In the genomic region with DNA sequence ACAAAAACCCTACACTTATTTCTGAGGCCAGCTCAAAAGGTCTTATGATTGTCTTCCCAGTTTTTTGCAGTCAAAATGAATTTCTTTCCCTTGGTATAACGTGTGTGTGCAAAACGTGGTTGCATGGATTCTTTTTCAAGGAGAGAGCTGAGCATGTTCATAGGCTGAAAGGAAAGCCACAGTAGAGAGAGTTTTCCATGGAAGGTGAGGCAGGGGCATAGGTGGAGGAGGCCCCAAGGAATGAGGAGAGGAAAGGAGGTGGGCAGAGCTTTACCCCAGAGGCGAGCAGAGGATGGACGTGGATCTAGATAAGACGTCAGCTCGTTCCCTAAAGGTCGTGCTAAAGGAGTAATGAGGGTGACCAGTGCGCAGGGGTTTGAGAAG, we compare ENCODE assay signal across 8 cellular contexts. TPM values are rescaled to one million over a fixed set of nuclear protein-coding genes. Genes with fewer than 3 reads are reported as not detected.
A peak's percentile ranks its signal among the peaks of the same experiment; 100 is the strongest.
DNase-seq lines count a peak whose midpoint lies in the region; ATAC-seq, FAIRE-seq and TF ChIP-seq lines count a peak whose summit lies in the region.

No MANE protein-coding gene starts in this region.

- H3K4me3 ChIP-seq in CD8-positive, alpha-beta T cell (ENCODE audit: low read depth, low read length): peak overlapping the region; percentile 91
- peak overlapping the region; percentile 33 to 84 for H3K4me3 ChIP-seq in cardiac fibroblast (replicated peaks in 1 of 2; ENCODE audit: low read depth in 2 of 2, low read length in 2 of 2)

- no peaks in the 10 kb centered on the region for H3K27me3 Mint-ChIP-seq in CD8-positive, alpha-beta T cell (ENCODE audit: low read depth)
- H3K27me3 Mint-ChIP-seq in naive thymus-derived CD8-positive, alpha-beta T cell: no peaks in the 10 kb centered on the region

- peaks cover 34% of the 10 kb centered on the region for H3K4me1 ChIP-seq in CD8-positive, alpha-beta T cell (ENCODE audit: insufficient read depth, low read length)

- peaks cover 45% of the 10 kb centered on the region for H3K4me1 Mint-ChIP-seq in CD8-positive, alpha-beta T cell (ENCODE audit: low read depth)
- peaks cover 39 to 60% (median 51%) of the 10 kb centered on the region in 4 donors for H3K4me1 Mint-ChIP-seq in naive thymus-derived CD8-positive, alpha-beta T cell

- H3K9me3 ChIP-seq in CD8-positive, alpha-beta T cell (ENCODE audit: low read length): no peaks in the 10 kb centered on the region

- no peak for DNase-seq in CD8-positive, alpha-beta T cell
- DNase-seq in cardiac fibroblast (ENCODE audit: low read depth in 2 of 2): no peak
- no peak for DNase-seq in naive thymus-derived CD8-positive, alpha-beta T cell
- no peak for DNase-seq in NCI-H1417 (lab: John Stamatoyannopoulos, UW)
- DNase-seq in H54 (ENCODE audit: insufficient read length, low spot score): no peak
- no peak for DNase-seq in NCI-H2196 treated with DMSO at 0.1 percent for 48 hours (lab: John Stamatoyannopoulos, UW; ENCODE audit: unreplicated experiment)
- DNase-seq in NCI-H146 treated with DMSO at 0.1 percent for 48 hours (lab: John Stamatoyannopoulos, UW; ENCODE audit: unreplicated experiment): no peak

- no peaks in the 10 kb centered on the region for H3K9me3 Mint-ChIP-seq in CD8-positive, alpha-beta T cell
- no peaks in the 10 kb centered on the region for H3K9me3 Mint-ChIP-seq in naive thymus-derived CD8-positive, alpha-beta T cell

- peak overlapping the region; percentile 99 for H3K27ac Mint-ChIP-seq in CD8-positive, alpha-beta T cell
- H3K27ac Mint-ChIP-seq in naive thymus-derived CD8-positive, alpha-beta T cell: peak overlapping the region; percentile 95 to 99 (median 98)

- CTCF ChIA-PET in CD8-positive, alpha-beta T cell (lab: Charles Lee): interaction anchor here (1.3 to 6.8 kb wide), 9 partner anchors 8 to 98 kb away, joined by 3 to 65 read pairs (median 6); partner anchors contain the start of gene TRPV2

- ATAC-seq in CD8-positive, alpha-beta T cell: no peak
- peak; percentile 2 for ATAC-seq in HG03280 (IDR thresholded peaks at IDR 0.05; ENCODE audit: unreplicated experiment)
- no peak for ATAC-seq in naive thymus-derived CD8-positive, alpha-beta T cell

- intact Hi-C loops in CD8-positive, alpha-beta T cell (cut with DNase I, micrococcal nuclease): loop anchor here (1.0 to 5.0 kb wide), 11 partner anchors 22 to 1601 kb away; partner anchors contain the start of genes CENPV (in 2 of the 2), PIGL (in 2 of the 2), UBB (in 2 of the 2) and ATPAF2 (in 1 of the 2)

- H3K36me3 ChIP-seq in CD8-positive, alpha-beta T cell (ENCODE audit: insufficient read depth, low read length): peaks cover 14% of the 10 kb centered on the region

- no peaks in the 10 kb centered on the region for H3K27me3 ChIP-seq in CD8-positive, alpha-beta T cell (ENCODE audit: insufficient read depth, low read length)

- peak overlapping the region; percentile 99 for H3K4me3 Mint-ChIP-seq in CD8-positive, alpha-beta T cell
- H3K4me3 Mint-ChIP-seq in naive thymus-derived CD8-positive, alpha-beta T cell: peak overlapping the region; percentile 98 to 100 (median 99)

- no peak for TF ChIP-seq POLR2A in H54 (IDR thresholded peaks at IDR 0.05; ENCODE audit: low read depth, low read length)

- FAIRE-seq in H54 (lab: Jason Lieb, UNC): no peak

- TF ChIP-seq CTCF in CD8-positive, alpha-beta T cell (IDR thresholded peaks at IDR 0.05): no peak
- no peak for TF ChIP-seq CTCF in cardiac fibroblast (IDR thresholded peaks at IDR 0.05; ENCODE audit: low read depth, low read length)

- H3K36me3 Mint-ChIP-seq in CD8-positive, alpha-beta T cell: peaks cover 54% of the 10 kb centered on the region
- peaks cover 4 to 31% (median 13%) of the 10 kb centered on the region in 3 donors for H3K36me3 Mint-ChIP-seq in naive thymus-derived CD8-positive, alpha-beta T cell

- POLR2A ChIA-PET in CD8-positive, alpha-beta T cell (lab: Charles Lee): interaction anchor here (0.7 to 4.5 kb wide), 12 partner anchors 9 to 221 kb away, joined by 3 to 30 read pairs (median 6); partner anchors contain the start of genes PIGL, TRPV2 and UBB
- POLR2A ChIA-PET in naive thymus-derived CD8-positive, alpha-beta T cell (lab: Charles Lee): interaction anchor here (0.5 to 5.5 kb wide), 18 partner anchors 8 to 1038 kb away, joined by 3 to 58 read pairs (median 5); partner anchors contain the start of genes CENPV, LRRC75A, NCOR1 and PIGL

- peak overlapping the region; percentile 88 for H3K27ac ChIP-seq in CD8-positive, alpha-beta T cell (ENCODE audit: low read depth, low read length)

RNA-seq across cellular contexts. Expression of gene TRPV2, which starts 22.8 kb away (rescaled TPM):
- 10 to 100 TPM; 37.1 to 37.4 TPM for total RNA-seq in CD8-positive, alpha-beta T cell
- 10 to 100 TPM; 60.9 to 65.0 TPM for total RNA-seq in naive thymus-derived CD8-positive, alpha-beta T cell
- 100 to 1,000 TPM in 1 of 3 donors, 10 to 100 TPM in 2; 87.0 to 109 (median 90.6) TPM for polyA plus RNA-seq in naive thymus-derived CD8-positive, alpha-beta T cell

RNA-seq across cellular contexts. Expression of gene LRRC75A, which starts 53.8 kb away (rescaled TPM):
- 1 to 10 TPM; 1.7 TPM for total RNA-seq in CD8-positive, alpha-beta T cell
- 1 to 10 TPM; 7.4 to 8.9 TPM for total RNA-seq in naive thymus-derived CD8-positive, alpha-beta T cell
- polyA plus RNA-seq in naive thymus-derived CD8-positive, alpha-beta T cell: 1 to 10 TPM; 1.8 to 3.1 (median 2.1) TPM

RNA-seq across cellular contexts. Expression of gene UBB, which starts 57.3 kb away (rescaled TPM):
- total RNA-seq in CD8-positive, alpha-beta T cell: 100 to 1,000 TPM; 829 to 863 TPM
- 100 to 1,000 TPM; 724 to 751 TPM for total RNA-seq in naive thymus-derived CD8-positive, alpha-beta T cell
- polyA plus RNA-seq in naive thymus-derived CD8-positive, alpha-beta T cell: 1,000 to 10,000 TPM; 1,803 to 2,753 (median 2,352) TPM
